ENCODE assay signal across 10 cellular contexts in genomic region chr18:13447621-13448020, GRCh38.
DNase-seq lines count a peak whose midpoint lies in the region; ATAC-seq and FAIRE-seq lines count a peak whose summit lies in the region.
"Had no signal": no experiment of that assay in that cellular context is flagged by ENCODE, and none has a peak within 500 bp of the region (broad histone marks: within the 10 kb centered on the region; RNA-seq: fewer than 3 reads in every experiment).

No MANE protein-coding gene starts in this region.

- H3K27ac Mint-ChIP-seq in effector memory CD8-positive, alpha-beta T cell, result no peak overlapping the region

- H3K4me1 Mint-ChIP-seq in effector memory CD8-positive, alpha-beta T cell (ENCODE audit: low read depth in 2 of 2), result peaks cover 0 to 6% of the 10 kb centered on the region in 2 donors

- no peaks in the 10 kb centered on the region for H3K9me3 Mint-ChIP-seq in effector memory CD8-positive, alpha-beta T cell

- ATAC-seq in effector memory CD8-positive, alpha-beta T cell (replicated peaks), result no peak

- peaks cover 0 to 14% of the 10 kb centered on the region in 2 donors for H3K27me3 Mint-ChIP-seq in effector memory CD8-positive, alpha-beta T cell

- DNase-seq in ELF-1 (ENCODE audit: low read depth, low spot score) (peak; percentile 58), NCI-H748 (lab: John Stamatoyannopoulos, UW; ENCODE audit: unreplicated experiment) (peak; percentile 95), fibroblast of peridontal ligament (ENCODE audit: extremely low read depth) (peak; percentile 22), pulmonary artery endothelial cell (ENCODE audit: low read depth, low spot score) (peak; percentile 17), DMS53 treated with DMSO at 0.1 percent for 48 hours (lab: John Stamatoyannopoulos, UW; ENCODE audit: unreplicated experiment) (no peak), iPS-NIHi7 (ENCODE audit: extremely low spot score) (no peak), HTR-8/SVneo (ENCODE audit: insufficient read length, low spot score) (no peak)
- DNase-seq in effector memory CD8-positive, alpha-beta T cell, result no peak
- DNase-seq: activated gamma-delta T cell treated with Interleukin-2 at 50 U/mL for 16 hours, NCI-H1930 had no signal

- H3K4me3 Mint-ChIP-seq in effector memory CD8-positive, alpha-beta T cell, result no peak overlapping the region

- FAIRE-seq in HTR-8/SVneo (lab: Jason Lieb, UNC), result no peak

- H3K36me3 Mint-ChIP-seq in effector memory CD8-positive, alpha-beta T cell (ENCODE audit: insufficient read depth), result no peaks in the 10 kb centered on the region

Comparison
In these comparisons a context has a peak if more than half of its experiments do, and no peak if none do; other contexts are left out.
1. DNase-seq: peak in ELF-1 (single experiment), NCI-H748 (single experiment), fibroblast of peridontal ligament (single experiment) and pulmonary artery endothelial cell (single experiment); none in DMS53 treated with DMSO at 0.1 percent for 48 hours (single experiment), iPS-NIHi7 (single experiment), HTR-8/SVneo (single experiment) and effector memory CD8-positive, alpha-beta T cell (0 of 3).